ENCODE assay signal across 18 cellular contexts in genomic region chr2:203936535-203936934, GRCh38. TPM values are rescaled to one million over a fixed set of nuclear protein-coding genes. Genes with fewer than 3 reads are reported as not detected.
A peak's percentile ranks its signal among the peaks of the same experiment; 100 is the strongest.
DNase-seq lines count a peak whose midpoint lies in the region; ATAC-seq and TF ChIP-seq lines count a peak whose summit lies in the region.
"Had no signal": no experiment of that assay in that cellular context is flagged by ENCODE, and none has a peak within 500 bp of the region (broad histone marks: within the 10 kb centered on the region; RNA-seq: fewer than 3 reads in every experiment).

Gene ICOS (plus strand): TSS chr2:203936763. CDS start chr2:203936815, 52 bp downstream.

- POLR2A ChIA-PET in activated CD4-positive, alpha-beta T cell treated with anti-CD3 and anti-CD28 coated beads for 36 hours (lab: Charles Lee): interaction anchor here (0.9 to 1.4 kb wide), 4 partner anchors 10 to 70 kb away, joined by 3 to 6 read pairs (median 4); no protein-coding TSS in a partner anchor
- POLR2A ChIA-PET in T-cell (lab: Charles Lee): interaction anchor here in 1 of 2 donors (3.2 kb wide), 1 partner anchor 12 kb away, joined by 9 read pairs; no protein-coding TSS in a partner anchor

- peaks cover 4% of the 10 kb centered on the region for H3K9me3 Mint-ChIP-seq in activated CD4-positive, alpha-beta T cell treated with anti-CD3 and anti-CD28 coated beads for 36 hours (ENCODE audit: low read depth)
- H3K9me3 Mint-ChIP-seq in T-cell: peaks cover 0 to 5% (median 0%) of the 10 kb centered on the region in 3 donors
- no peaks in the 10 kb centered on the region for H3K9me3 Mint-ChIP-seq in natural killer cell
- H3K9me3 Mint-ChIP-seq: dendritic cell treated with granulocyte-macrophage colony-stimulating factor and Interleukin-4, amounts not matched to agents 40 ng/mL and 50 ng/mL, for 4 days had no signal

- peak within 1 kb of the TSS; percentile 87 for H3K4me3 Mint-ChIP-seq in activated CD4-positive, alpha-beta T cell treated with anti-CD3 and anti-CD28 coated beads for 36 hours
- H3K4me3 Mint-ChIP-seq in T-cell (peak within 1 kb of the TSS; percentile 93 to 98 (median 94)), natural killer cell (peak within 1 kb of the TSS; percentile 79)
- H3K4me3 Mint-ChIP-seq: dendritic cell treated with granulocyte-macrophage colony-stimulating factor and Interleukin-4, amounts not matched to agents 40 ng/mL and 50 ng/mL, for 4 days had no signal

- H3K27me3 Mint-ChIP-seq in activated CD4-positive, alpha-beta T cell treated with anti-CD3 and anti-CD28 coated beads for 36 hours: no peaks in the 10 kb centered on the region
- H3K27me3 Mint-ChIP-seq in T-cell (no peaks in the 10 kb centered on the region), natural killer cell (ENCODE audit: low read depth in 2 of 2) (no peaks in the 10 kb centered on the region)

- peak; percentile 65 for DNase-seq in activated CD4-positive, alpha-beta T cell treated with anti-CD3 and anti-CD28 coated beads for 36 hours
- DNase-seq in activated CD4-positive, alpha-beta T cell treated with anti-CD3 and anti-CD28 coated beads, Interleukin-2, amount 50 U/mL, for 48 hours: no peak
- DNase-seq in T-cell (peak in 26 of 34 experiments; percentile 14 to 65 (median 46)), natural killer cell (no peak), kidney tubule cell (ENCODE audit: low spot score) (no peak)
- peak; percentile 33 for DNase-seq in activated naive CD4-positive, alpha-beta T cell treated with anti-CD3 and anti-CD28 coated beads, Interleukin-2, amount 50 U/mL, for 16 hours
- DNase-seq: 8988T, esophagus squamous epithelium, left cardiac atrium, NCI-H2029 treated with DMSO at 0.1 percent for 48 hours, NCI-H774, psoas muscle, T-helper 9 cell had no signal

- CTCF ChIA-PET in activated CD4-positive, alpha-beta T cell treated with anti-CD3 and anti-CD28 coated beads for 36 hours (lab: Charles Lee): interaction anchor here (1.1 kb wide), 1 partner anchor 50 kb away, joined by 3 read pairs; no protein-coding TSS in a partner anchor
- CTCF ChIA-PET in T-cell (lab: Charles Lee): no interaction called here

- H3K4me1 Mint-ChIP-seq in activated CD4-positive, alpha-beta T cell treated with anti-CD3 and anti-CD28 coated beads for 36 hours: peaks cover 56% of the 10 kb centered on the region
- peaks cover 62 to 86% (median 63%) of the 10 kb centered on the region in 3 donors for H3K4me1 Mint-ChIP-seq in T-cell
- peaks cover 44 to 49% of the 10 kb centered on the region in 2 donors for H3K4me1 Mint-ChIP-seq in natural killer cell

- peaks cover 68% of the 10 kb centered on the region for H3K36me3 Mint-ChIP-seq in activated CD4-positive, alpha-beta T cell treated with anti-CD3 and anti-CD28 coated beads for 36 hours (ENCODE audit: low read depth)
- H3K36me3 Mint-ChIP-seq in T-cell (peaks cover 29% of the 10 kb centered on the region), natural killer cell (no peaks in the 10 kb centered on the region)

- TF ChIP-seq CTCF in natural killer cell (IDR thresholded peaks at IDR 0.05): no peak

- H3K27ac Mint-ChIP-seq in activated CD4-positive, alpha-beta T cell treated with anti-CD3 and anti-CD28 coated beads for 36 hours: peak within 1 kb of the TSS; percentile 98
- H3K27ac Mint-ChIP-seq in T-cell (peak within 1 kb of the TSS; percentile 94 to 96), natural killer cell (peak within 1 kb of the TSS; percentile 31 to 74)
- H3K27ac Mint-ChIP-seq: dendritic cell treated with granulocyte-macrophage colony-stimulating factor and Interleukin-4, amounts not matched to agents 40 ng/mL and 50 ng/mL, for 4 days had no signal

- intact Hi-C loops in activated CD4-positive, alpha-beta T cell treated with anti-CD3 and anti-CD28 coated beads for 36 hours (cut with DNase I, micrococcal nuclease): loop anchor here (1.0 to 10.0 kb wide), 5 partner anchors 14 to 1662 kb away; partner anchors contain the start of gene CD28 (in 1 of the 2)
- intact Hi-C loops in natural killer cell (cut with micrococcal nuclease): no loop called here

- ATAC-seq in activated CD4-positive, alpha-beta T cell treated with anti-CD3 and anti-CD28 coated beads for 36 hours: peak; percentile 51
- ATAC-seq in T-cell (replicated peaks in 1 of 4): peak; percentile 75 to 82 (median 80)
- ATAC-seq in natural killer cell: peak; percentile 34 to 73 (median 64)
- ATAC-seq in GM21526 (IDR thresholded peaks at IDR 0.05; ENCODE audit: low FRiP score, unreplicated experiment): no peak
- ATAC-seq in HG03135 (IDR thresholded peaks at IDR 0.05; ENCODE audit: unreplicated experiment): no peak
- ATAC-seq: left cardiac atrium, psoas muscle had no signal

RNA-seq across cellular contexts. Expression of gene ICOS, which starts in this region (rescaled TPM):
- total RNA-seq in activated CD4-positive, alpha-beta T cell treated with anti-CD3 and anti-CD28 coated beads for 36 hours: 100 to 1,000 TPM; 133 to 161 TPM
- total RNA-seq in T-cell (10 to 100 TPM; 33.9 to 72.2 (median 41.9) TPM), natural killer cell (1 to 10 TPM in 2 of 3 donors, under 1 TPM in 1; 0.35 to 4.2 (median 1.7) TPM)
- total RNA-seq: HT-29, M059J, psoas muscle had no signal

Comparison
In these comparisons a context has a peak if more than half of its experiments do, and no peak if none do; other contexts are left out.
1. RNA of gene ICOS (total RNA-seq): 133 to 161 TPM in activated CD4-positive, alpha-beta T cell treated with anti-CD3 and anti-CD28 coated beads for 36 hours and 33.9 to 72.2 TPM in T-cell; 0.35 to 4.2 TPM in natural killer cell; every median in the first group is over 4 times any median in the second.
2. DNase-seq: peak in activated CD4-positive, alpha-beta T cell treated with anti-CD3 and anti-CD28 coated beads for 36 hours (single experiment), T-cell (26 of 34) and activated naive CD4-positive, alpha-beta T cell treated with anti-CD3 and anti-CD28 coated beads, Interleukin-2, amount 50 U/mL, for 16 hours (single experiment); none in activated CD4-positive, alpha-beta T cell treated with anti-CD3 and anti-CD28 coated beads, Interleukin-2, amount 50 U/mL, for 48 hours (0 of 2), natural killer cell (single experiment) and kidney tubule cell (single experiment).
3. ATAC-seq: peak in activated CD4-positive, alpha-beta T cell treated with anti-CD3 and anti-CD28 coated beads for 36 hours (single experiment), T-cell (4 of 4) and natural killer cell (3 of 3); none in GM21526 (single experiment) and HG03135 (single experiment).
4. Peak in every context shown above with its lines, with median percentiles within 50 percentile points of each other: H3K27ac Mint-ChIP-seq and H3K4me3 Mint-ChIP-seq.